5 cellular contexts compared by ENCODE assay signal in the genomic region with DNA sequence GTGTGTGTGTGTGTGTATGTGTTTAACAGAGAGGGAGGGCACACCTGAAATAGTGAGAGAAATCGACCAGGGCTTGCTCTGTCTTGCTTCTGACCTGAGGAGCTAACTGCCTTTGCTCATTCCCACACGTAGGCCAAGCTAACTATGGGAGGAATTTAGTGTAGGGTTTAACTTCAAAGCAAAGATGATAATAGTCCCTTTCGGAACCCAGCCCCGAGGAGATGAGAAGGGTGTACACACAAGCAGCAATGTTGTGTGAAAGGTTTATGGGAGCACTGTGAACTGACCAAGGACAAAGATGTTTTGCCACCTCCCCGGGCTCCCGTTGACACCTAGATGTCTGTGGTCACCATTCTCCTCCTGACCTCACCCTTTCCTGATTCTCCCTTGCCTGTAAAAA. TPM values are rescaled to one million over a fixed set of nuclear protein-coding genes. Genes with fewer than 3 reads are reported as not detected.
"Had no signal": no experiment of that assay in that cellular context is flagged by ENCODE, and none has a peak within 500 bp of the region (broad histone marks: within the 10 kb centered on the region; RNA-seq: fewer than 3 reads in every experiment).

No MANE protein-coding gene starts in this region.

RNA-seq across cellular contexts. Expression of gene XAGE3, which starts 8.5 kb away (rescaled TPM):
- total RNA-seq: GM23248, H7, HFFc6, HT1080, IMR-90 had no signal
- polyA plus RNA-seq: GM23248, IMR-90 had no signal
